9 cellular contexts compared by ENCODE assay signal in genomic region chr17:21376835-21377690, GRCh38. TPM values are rescaled to one million over a fixed set of nuclear protein-coding genes. Genes with fewer than 3 reads are reported as not detected.
DNase-seq lines count a peak whose midpoint lies in the region; FAIRE-seq and TF ChIP-seq lines count a peak whose summit lies in the region.
"Had no signal": no experiment of that assay in that cellular context is flagged by ENCODE, and none has a peak within 500 bp of the region (broad histone marks: within the 10 kb centered on the region; RNA-seq: fewer than 3 reads in every experiment).

No MANE protein-coding gene starts in this region.

- POLR2A ChIA-PET in BJ (lab: Charles Lee), result no interaction called here

- H3K4me1 ChIP-seq in fibroblast of lung (ENCODE audit: control insufficient read depth, extremely low read depth, insufficient read depth, low read length) (no peaks in the 10 kb centered on the region), neural progenitor cell (peaks cover 34% of the 10 kb centered on the region), SJCRH30 (peaks cover 4% of the 10 kb centered on the region; the same call in 1 of the 2 replicates)

- no peaks in the 10 kb centered on the region for H3K9me3 Mint-ChIP-seq in neural progenitor cell

- CTCF ChIA-PET in BJ (lab: Yijun Ruan, JAX), result interaction anchor here (0.6 to 0.8 kb wide), 2 partner anchors 16 to 457 kb away, joined by 3 read pairs; no protein-coding TSS in a partner anchor

- no peak for DNase-seq in BJ (ENCODE audit: low read depth)
- DNase-seq in NCI-H460 (ENCODE audit: extremely low read depth, low read depth), result peak; percentile 14
- peak; percentile 28 to 44 for DNase-seq in fibroblast of lung (ENCODE audit: low read depth in 2 of 2)
- DNase-seq in neural progenitor cell (ENCODE audit: low spot score), result no peak
- DNase-seq in NCI-H1048 (lab: John Stamatoyannopoulos, UW), result no peak
- no peak for DNase-seq in mesenteric fat pad (ENCODE audit: low spot score)
- no peak for DNase-seq in H54 (ENCODE audit: insufficient read length, low spot score)
- no peak for DNase-seq in SJCRH30

- H4K20me1 ChIP-seq in fibroblast of lung (ENCODE audit: control insufficient read depth, extremely low read depth, insufficient read depth, low read length), result no peaks in the 10 kb centered on the region
- peaks cover 10% of the 10 kb centered on the region for H4K20me1 ChIP-seq in neural progenitor cell (ENCODE audit: low read depth)

- H3K79me2 ChIP-seq in fibroblast of lung (ENCODE audit: control insufficient read depth, insufficient read depth, low read length) (no peaks in the 10 kb centered on the region), neural progenitor cell (ENCODE audit: low read depth) (no peaks in the 10 kb centered on the region)

- H3K27ac ChIP-seq in fibroblast of lung (ENCODE audit: insufficient read depth, low read length) (no peak overlapping the region), neural progenitor cell (no peak overlapping the region), SJCRH30 (no peak overlapping the region)
- H3K27ac ChIP-seq: body of pancreas had no signal

- H3F3A ChIP-seq in neural progenitor cell (ENCODE audit: low read depth), result peaks cover 23% of the 10 kb centered on the region

- H3K36me3 ChIP-seq in BJ (ENCODE audit: control insufficient read depth, insufficient read depth, low read length), result no peaks in the 10 kb centered on the region
- no peaks in the 10 kb centered on the region for H3K36me3 ChIP-seq in fibroblast of lung (ENCODE audit: control insufficient read depth, insufficient read depth, low read length)
- no peaks in the 10 kb centered on the region for H3K36me3 ChIP-seq in neural progenitor cell
- H3K36me3 ChIP-seq in SJCRH30, result no peaks in the 10 kb centered on the region

- H3K4me2 ChIP-seq in fibroblast of lung (ENCODE audit: extremely low read depth, insufficient read depth, low read length) (peak overlapping the region; percentile 59), neural progenitor cell (peak overlapping the region; percentile 96)

- FAIRE-seq in H54 (lab: Jason Lieb, UNC), result no peak

- H3K4me1 Mint-ChIP-seq in neural progenitor cell, result peaks cover 24% of the 10 kb centered on the region

- H2AFZ ChIP-seq in fibroblast of lung (ENCODE audit: low read length) (no peak overlapping the region), neural progenitor cell (replicated peaks) (peak overlapping the region; percentile 92)

- H3K27me3 ChIP-seq in BJ (ENCODE audit: control insufficient read depth, insufficient read depth, low read length), result peaks cover 21% of the 10 kb centered on the region
- H3K27me3 ChIP-seq in fibroblast of lung (ENCODE audit: control insufficient read depth, insufficient read depth, low read length), result peaks cover 9% of the 10 kb centered on the region
- peaks cover 64% of the 10 kb centered on the region for H3K27me3 ChIP-seq in neural progenitor cell
- peaks cover 43% of the 10 kb centered on the region for H3K27me3 ChIP-seq in SJCRH30

- TF ChIP-seq CTCF in BJ (IDR thresholded peaks at IDR 0.05; ENCODE audit: insufficient read depth, low read depth, low read length), result no peak
- no peak for TF ChIP-seq CTCF in fibroblast of lung (conservative IDR thresholded peaks at IDR 0.05 in 1 of 2, IDR thresholded peaks at IDR 0.05 in 1 of 2; ENCODE audit: low read depth in 1 of 2, low read length in 2 of 2)
- no peak for TF ChIP-seq CTCF in neural progenitor cell (IDR thresholded peaks at IDR 0.05)

- no peaks in the 10 kb centered on the region for H3K9me3 ChIP-seq in fibroblast of lung (ENCODE audit: control insufficient read depth, insufficient read depth, low read depth, low read length)
- no peaks in the 10 kb centered on the region for H3K9me3 ChIP-seq in neural progenitor cell (ENCODE audit: low read depth)
- no peaks in the 10 kb centered on the region for H3K9me3 ChIP-seq in SJCRH30 (replicated peaks)
- H3K9me3 ChIP-seq: body of pancreas had no signal

- H3K9ac ChIP-seq in fibroblast of lung (ENCODE audit: insufficient read depth, low read length) (no peak overlapping the region), neural progenitor cell (no peak overlapping the region)

- no peak overlapping the region for H3K27ac Mint-ChIP-seq in neural progenitor cell

- H3K27me3 Mint-ChIP-seq in neural progenitor cell (ENCODE audit: insufficient read depth, low read depth), result peaks cover 32% of the 10 kb centered on the region

- peak overlapping the region; percentile 80 for H3K4me3 Mint-ChIP-seq in neural progenitor cell

- H3K4me3 ChIP-seq in BJ (ENCODE audit: low read depth, low read length), result peak overlapping the region; percentile 17; the same call in 1 of the 2 replicates
- peak overlapping the region; percentile 12 to 33 (median 28) for H3K4me3 ChIP-seq in fibroblast of lung (replicated peaks in 1 of 4; ENCODE audit: control extremely low read depth in 1 of 4, insufficient read depth in 1 of 4, low read depth in 3 of 4, low read length in 4 of 4)
- peak overlapping the region; percentile 64 for H3K4me3 ChIP-seq in neural progenitor cell
- H3K4me3 ChIP-seq in SJCRH30, result no peak overlapping the region; the same call in 1 of the 2 replicates
- H3K4me3 ChIP-seq: body of pancreas had no signal

- H3K36me3 Mint-ChIP-seq in neural progenitor cell, result no peaks in the 10 kb centered on the region

- TF ChIP-seq POLR2A in H54 (IDR thresholded peaks at IDR 0.05; ENCODE audit: low read depth, low read length), result no peak

RNA-seq across cellular contexts. Expression of gene KCNJ12, which starts 0.9 kb away (rescaled TPM):
- polyA plus RNA-seq in BJ (2011; rRNA removed) (0.05 and 0.13 TPM in 2 replicates), fibroblast of lung (0.09 and 0.69 TPM in 2 replicates)
- 0.19 and 0.26 TPM in 2 replicates for polyA minus RNA-seq in BJ (2011; rRNA and poly(A)+ RNA removed)
- total RNA-seq in NCI-H460 (2014; rRNA removed; shearing (Covaris generic)), result 3.2 and 4.3 TPM in 2 replicates
- polyA plus RNA-seq in NCI-H460 (2014; cell fraction: nucleus; rRNA removed), result 3.8 and 5.8 TPM in 2 replicates
- total RNA-seq in fibroblast of lung (0.66 and 1.5 TPM in 2 replicates), neural progenitor cell (ENCODE audit: low replicate concordance) (0.56 and 1.8 TPM in 2 replicates), mesenteric fat pad (2.5 TPM)
- polyA plus RNA-seq in fibroblast of lung (2012), result 0.15 and 1.0 TPM in 2 replicates
- polyA minus RNA-seq in fibroblast of lung (ENCODE audit: low replicate concordance), result 0.20 and 1.2 TPM in 2 replicates
- total RNA-seq in SJCRH30 (2014; rRNA removed; shearing (Covaris generic)), result 0.20 and 0.40 TPM in 2 replicates

Comparison
In these comparisons a context has a peak if more than half of its experiments do, and no peak if none do; other contexts are left out.
1. DNase-seq: peak in NCI-H460 (single experiment) and fibroblast of lung (2 of 2); none in BJ (single experiment), neural progenitor cell (single experiment), NCI-H1048 (single experiment), mesenteric fat pad (single experiment), H54 (single experiment) and SJCRH30 (0 of 2).